In the genomic region with DNA sequence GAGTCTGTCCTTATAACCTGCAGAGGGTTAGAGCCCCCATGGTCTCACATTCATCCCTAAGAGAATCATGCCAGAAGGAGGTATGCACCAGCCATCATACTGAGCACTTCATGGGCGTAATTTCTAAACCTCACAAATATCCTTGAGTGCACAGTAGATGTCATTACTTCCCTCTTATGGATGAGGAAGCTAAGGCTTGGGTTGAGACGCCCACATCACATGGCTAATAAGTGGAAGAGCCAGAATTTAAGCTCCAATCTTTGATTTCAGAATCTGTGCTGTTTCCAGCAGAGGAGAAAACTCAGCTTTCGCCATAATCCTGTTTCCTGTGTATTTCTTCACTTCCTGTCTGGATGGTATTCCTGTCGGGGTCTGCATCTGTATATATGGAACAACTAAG, we compare ENCODE assay signal across 11 cellular contexts. TPM values are rescaled to one million over a fixed set of nuclear protein-coding genes. Genes with fewer than 3 reads are reported as not detected.
DNase-seq lines count a peak whose midpoint lies in the region; FAIRE-seq and TF ChIP-seq lines count a peak whose summit lies in the region.
"Had no signal": no experiment of that assay in that cellular context is flagged by ENCODE, and none has a peak within 500 bp of the region (broad histone marks: within the 10 kb centered on the region; RNA-seq: fewer than 3 reads in every experiment).

No MANE protein-coding gene starts in this region.

- TF ChIP-seq POLR2A in lower leg skin (IDR thresholded peaks at IDR 0.05), result no peak

- H2AFZ ChIP-seq in osteoblast (ENCODE audit: low read length), result no peak overlapping the region

- 0 out of 20 replicates have a peak overlapping the region, but pooled peaks of 2 of the 10 experiments have one; percentile 0 to 21 for H3K4me3 ChIP-seq in BLaER1 treated with 17β-estradiol and CSF1 and Interleukin-3, amounts not matched to agents 10 nM and 100 nM
- H3K4me3 ChIP-seq in colonic mucosa (no peak overlapping the region), neutrophil (ENCODE audit: low read depth in 1 of 2, low read length in 1 of 2) (no peak overlapping the region), lower leg skin (ENCODE audit: low read depth, poor library complexity, severe bottlenecking) (no peak overlapping the region), osteoblast (ENCODE audit: insufficient read depth, low read length) (no peak overlapping the region)

- no peaks in the 10 kb centered on the region for H3K9me3 ChIP-seq in BLaER1 treated with 17β-estradiol and CSF1 and Interleukin-3, amounts not matched to agents 10 nM and 100 nM (replicated peaks in 1 of 11)
- H3K9me3 ChIP-seq in colonic mucosa, result no peaks in the 10 kb centered on the region
- H3K9me3 ChIP-seq in neutrophil, result no peaks in the 10 kb centered on the region
- no peaks in the 10 kb centered on the region for H3K9me3 ChIP-seq in osteoblast (ENCODE audit: low read depth, low read length)

- TF ChIP-seq CTCF in colonic mucosa (IDR thresholded peaks at IDR 0.05) (no peak), neutrophil (IDR thresholded peaks at IDR 0.05) (no peak), lower leg skin (IDR thresholded peaks at IDR 0.05) (no peak), osteoblast (IDR thresholded peaks at IDR 0.05; ENCODE audit: extremely low read depth, low read depth, low read length) (no peak)

- H3K27ac ChIP-seq in BLaER1 treated with 17β-estradiol and CSF1 and Interleukin-3, amounts not matched to agents 10 nM and 100 nM, result peak overlapping the region; percentile 35 to 75 (median 63); a peak in 14 of 22 replicates
- H3K27ac ChIP-seq in colonic mucosa (peak overlapping the region; percentile 62), neutrophil (peak overlapping the region; percentile 2), osteoblast (ENCODE audit: low read depth, low read length) (no peak overlapping the region)

- peaks cover 10% of the 10 kb centered on the region for H3K36me3 Mint-ChIP-seq in IgD-negative memory B cell

- DNase-seq in colonic mucosa (peak; percentile 18), lower leg skin (ENCODE audit: low spot score in 2 of 2) (no peak), osteoblast (ENCODE audit: insufficient read length, low spot score, missing footprints) (no peak), HTR-8/SVneo (ENCODE audit: insufficient read length, low spot score) (no peak), NCI-H524 treated with DMSO at 0.1 percent for 48 hours (lab: John Stamatoyannopoulos, UW) (no peak)
- DNase-seq: activated CD4-positive, alpha-beta T cell treated with anti-CD3 and anti-CD28 coated beads for 48 hours; NCI-H524; SIG-M5 had no signal

- peaks cover 72 to 92% (median 85%) of the 10 kb centered on the region in 10 experiments for H3K4me1 ChIP-seq in BLaER1 treated with 17β-estradiol and CSF1 and Interleukin-3, amounts not matched to agents 10 nM and 100 nM
- H3K4me1 ChIP-seq in colonic mucosa (peaks cover 4% of the 10 kb centered on the region), neutrophil (ENCODE audit: control insufficient read depth in 1 of 2, insufficient read depth in 1 of 2, low read depth in 1 of 2, low read length in 1 of 2) (peaks cover 12 to 16% of the 10 kb centered on the region in 2 experiments), osteoblast (ENCODE audit: insufficient read depth, low read length) (peaks cover 19% of the 10 kb centered on the region)

- H3K36me3 ChIP-seq in BLaER1 treated with 17β-estradiol and CSF1 and Interleukin-3, amounts not matched to agents 10 nM and 100 nM, result peaks cover 39 to 60% (median 52%) of the 10 kb centered on the region in 11 experiments; a peak in 21 of 22 replicates
- H3K36me3 ChIP-seq in colonic mucosa, result peaks cover 4% of the 10 kb centered on the region
- peaks cover 59% of the 10 kb centered on the region for H3K36me3 ChIP-seq in neutrophil
- H3K36me3 ChIP-seq in osteoblast (ENCODE audit: insufficient read depth, low read length), result peaks cover 50% of the 10 kb centered on the region

- H3K4me1 Mint-ChIP-seq in IgD-negative memory B cell, result peaks cover 47 to 71% (median 55%) of the 10 kb centered on the region in 3 donors

- H3K27me3 Mint-ChIP-seq in IgD-negative memory B cell, result no peaks in the 10 kb centered on the region

- intact Hi-C loops in colonic mucosa (cut with DNase I), result loop anchor here (10.0 kb wide), 2 partner anchors 237 to 387 kb away; no protein-coding TSS in a partner anchor
- intact Hi-C loops in lower leg skin (cut with DNase I; ENCODE audit: low total_unique reads), result loop anchor here (5.0 to 10.0 kb wide), 2 partner anchors 45 to 527 kb away; a partner anchor contains a TSS

- peaks cover 0 to 27% (median 0%) of the 10 kb centered on the region in 11 experiments; a peak in 4 of 22 replicates for H4K20me1 ChIP-seq in BLaER1 treated with 17β-estradiol and CSF1 and Interleukin-3, amounts not matched to agents 10 nM and 100 nM
- no peaks in the 10 kb centered on the region for H4K20me1 ChIP-seq in osteoblast (ENCODE audit: insufficient read depth, low read length)

- H3K4me3 Mint-ChIP-seq in IgD-negative memory B cell, result peak overlapping the region in 3 of 4 donors; percentile 65 to 91 (median 81)

- peak overlapping the region in 10 of 11 experiments; percentile 5 to 59 (median 52); a peak in 13 of 22 replicates for H3K9ac ChIP-seq in BLaER1 treated with 17β-estradiol and CSF1 and Interleukin-3, amounts not matched to agents 10 nM and 100 nM
- no peak overlapping the region for H3K9ac ChIP-seq in colonic mucosa (ENCODE audit: low read depth in 2 of 2, low read length in 2 of 2)

- H3K4me2 ChIP-seq in BLaER1 treated with 17β-estradiol and CSF1 and Interleukin-3, amounts not matched to agents 10 nM and 100 nM, result peak overlapping the region; percentile 76 to 99 (median 98)
- H3K4me2 ChIP-seq in osteoblast (ENCODE audit: insufficient read depth, low read length), result no peak overlapping the region

- no peaks in the 10 kb centered on the region for H3K9me3 Mint-ChIP-seq in IgD-negative memory B cell

- FAIRE-seq in HTR-8/SVneo (lab: Jason Lieb, UNC), result no peak

- H3K27ac Mint-ChIP-seq in IgD-negative memory B cell, result peak overlapping the region; percentile 93 to 99 (median 98)

- no peaks in the 10 kb centered on the region for H3K27me3 ChIP-seq in BLaER1 treated with 17β-estradiol and CSF1 and Interleukin-3, amounts not matched to agents 10 nM and 100 nM
- no peaks in the 10 kb centered on the region for H3K27me3 ChIP-seq in colonic mucosa
- no peaks in the 10 kb centered on the region for H3K27me3 ChIP-seq in neutrophil
- H3K27me3 ChIP-seq in osteoblast (ENCODE audit: insufficient read depth, low read length), result no peaks in the 10 kb centered on the region

- H3K79me2 ChIP-seq in osteoblast (ENCODE audit: insufficient read depth, low read length), result peaks cover 20% of the 10 kb centered on the region

- WGBS in lower leg skin, 2 donors, result 63 to 67% methylated on average over 4 of the region's 4 CpGs

RNA-seq across cellular contexts. Expression of a gene that starts 5.0 kb away (rescaled TPM):
- polyA plus RNA-seq in IgD-negative memory B cell, result 488 TPM
- total RNA-seq in colonic mucosa, result 10 to 100 TPM; 93.7 to 97.5 TPM
- 100 to 1,000 TPM in 3 of 4 donors, 10 to 100 TPM in 1; 94.7 to 175 (median 137) TPM for total RNA-seq in lower leg skin
- total RNA-seq in osteoblast, result 166 and 184 TPM in 2 replicates

RNA-seq across cellular contexts. Expression of a gene that starts 6.4 kb away (rescaled TPM):
- polyA plus RNA-seq in IgD-negative memory B cell, result 51.9 TPM
- total RNA-seq in colonic mucosa, result 10 to 100 TPM; 41.1 to 64.9 TPM
- 10 to 100 TPM; 48.4 to 77.4 (median 72.1) TPM for total RNA-seq in lower leg skin
- total RNA-seq in osteoblast, result 39.8 and 57.9 TPM in 2 replicates

RNA-seq across cellular contexts. Expression of a gene that starts 30.5 kb away (rescaled TPM):
- 0.33 TPM for polyA plus RNA-seq in IgD-negative memory B cell
- total RNA-seq in colonic mucosa (1 to 10 TPM; 7.2 to 8.8 TPM), lower leg skin (10 to 100 TPM in 1 of 4 donors, 1 to 10 TPM in 1, under 1 TPM in 2; 0.34 to 10.3 (median 1.4) TPM), osteoblast (359 and 362 TPM in 2 replicates)

RNA-seq across cellular contexts. Expression of a gene that starts 52.3 kb away (rescaled TPM):
- polyA plus RNA-seq in IgD-negative memory B cell, result 3.5 TPM
- total RNA-seq in colonic mucosa (1 to 10 TPM; 3.5 to 6.2 TPM), lower leg skin (1 to 10 TPM; 1.8 to 5.2 (median 3.6) TPM), osteoblast (5.4 and 7.7 TPM in 2 replicates)

Comparison
In these comparisons a context has a peak if more than half of its experiments do, and no peak if none do; other contexts are left out.
1. H3K9ac ChIP-seq: peak in BLaER1 treated with 17β-estradiol and CSF1 and Interleukin-3, amounts not matched to agents 10 nM and 100 nM (10 of 11); none in colonic mucosa (0 of 2).
2. RNA of a gene that starts 30.5 kb away (total RNA-seq): 359 to 362 TPM in osteoblast; 7.2 to 8.8 TPM in colonic mucosa and 0.34 to 10.3 TPM in lower leg skin; every median in the first group is over 10 times any median in the second.